In genomic region chr1:9280015-9280860, GRCh38 we compare ENCODE assay signal across 9 cellular contexts. TPM values are rescaled to one million over a fixed set of nuclear protein-coding genes. Genes with fewer than 3 reads are reported as not detected.
DNase-seq lines count a peak whose midpoint lies in the region; ATAC-seq, FAIRE-seq and TF ChIP-seq lines count a peak whose summit lies in the region.
"Had no signal": no experiment of that assay in that cellular context is flagged by ENCODE, and none has a peak within 500 bp of the region (broad histone marks: within the 10 kb centered on the region; RNA-seq: fewer than 3 reads in every experiment).

No MANE protein-coding gene starts in this region.

- no TSS peak for BruUV-seq in endothelial cell of umbilical vein (replicated peaks; lab: Mats Ljungman, UMichigan)

- no peak overlapping the region for H3K9ac ChIP-seq in endothelial cell of umbilical vein (replicated peaks; ENCODE audit: extremely low read depth, insufficient read depth, low read length)

- H3K36me3 ChIP-seq in endothelial cell of umbilical vein (ENCODE audit: control insufficient read depth in 2 of 2, extremely low read depth in 1 of 2, insufficient read depth in 2 of 2, low read length in 2 of 2) (no peaks in the 10 kb centered on the region), osteoblast (ENCODE audit: insufficient read depth, low read length) (no peaks in the 10 kb centered on the region)

- H3K79me2 ChIP-seq in endothelial cell of umbilical vein (ENCODE audit: control insufficient read depth, insufficient read depth, low read length) (no peaks in the 10 kb centered on the region), osteoblast (ENCODE audit: insufficient read depth, low read length) (no peaks in the 10 kb centered on the region)

- CTCF ChIA-PET in A549 (lab: Yijun Ruan, JAX) (interaction anchor here (0.7 to 6.3 kb wide), 6 partner anchors 9 to 211 kb away, joined by 3 to 36 read pairs (median 4); no protein-coding TSS in a partner anchor), endothelial cell of umbilical vein (lab: Charles Lee) (interaction anchor here (0.6 to 4.9 kb wide), 7 partner anchors 9 to 211 kb away, joined by 3 to 27 read pairs (median 7); partner anchors contain the start of gene SPSB1)

- TF ChIP-seq POLR2A in A549 (IDR thresholded peaks at IDR 0.05; ENCODE audit: low read length) (no peak), endothelial cell of umbilical vein (IDR thresholded peaks at IDR 0.05; ENCODE audit: low read depth, low read length) (no peak)

- WGBS in A549 (ENCODE audit: missing lambda C conversion rate), result 34% methylated on average over 16 of the region's 36 CpGs

- no peaks in the 10 kb centered on the region for H3K9me1 ChIP-seq in endothelial cell of umbilical vein (replicated peaks; ENCODE audit: control insufficient read depth, extremely low read depth, insufficient read depth, low read length)

- H3K27ac ChIP-seq in A549 (peak overlapping the region; percentile 57 to 72; a peak in 5 of 6 replicates), endothelial cell of umbilical vein (ENCODE audit: insufficient read depth, low read depth, low read length) (no peak overlapping the region), osteoblast (ENCODE audit: low read depth, low read length) (peak overlapping the region; percentile 70)

- FAIRE-seq in A549 (lab: Jason Lieb, UNC) (no peak), endothelial cell of umbilical vein (lab: Jason Lieb, UNC) (peak; percentile 83)
- FAIRE-seq: colon had no signal

- no peak for TF ChIP-seq RAD21 in A549 (conservative IDR thresholded peaks at IDR 0.05 in 1 of 2, IDR thresholded peaks at IDR 0.05 in 1 of 2)

- H3K27me3 ChIP-seq in endothelial cell of umbilical vein (ENCODE audit: control insufficient read depth in 2 of 2, insufficient read depth in 2 of 2, low read length in 2 of 2) (no peaks in the 10 kb centered on the region), osteoblast (ENCODE audit: insufficient read depth, low read length) (no peaks in the 10 kb centered on the region)

- ATAC-seq in A549, result peak; percentile 90 to 94
- no peak for ATAC-seq in GM18861 (IDR thresholded peaks at IDR 0.05; ENCODE audit: unreplicated experiment)

- dilution Hi-C loops in endothelial cell of umbilical vein (cut with MboI; ENCODE audit: extremely low pct_ligation_motif_present, low sequenced_read_pairs), result no loop called here

- H3K9me3 ChIP-seq in A549 (no peaks in the 10 kb centered on the region), endothelial cell of umbilical vein (replicated peaks; ENCODE audit: control insufficient read depth, insufficient read depth, low read length) (no peaks in the 10 kb centered on the region), osteoblast (ENCODE audit: low read depth, low read length) (no peaks in the 10 kb centered on the region)

- H3K4me3 ChIP-seq in A549, result no peak overlapping the region
- no peak overlapping the region for H3K4me3 ChIP-seq in endothelial cell of umbilical vein (replicated peaks in 1 of 3; ENCODE audit: insufficient read depth in 1 of 3, low read depth in 1 of 3, low read length in 3 of 3)
- H3K4me3 ChIP-seq in osteoblast (ENCODE audit: insufficient read depth, low read length), result peak overlapping the region; percentile 13

- H4K20me1 ChIP-seq in endothelial cell of umbilical vein (replicated peaks; ENCODE audit: control insufficient read depth, extremely low read depth, insufficient read depth, low read length) (no peaks in the 10 kb centered on the region), osteoblast (ENCODE audit: insufficient read depth, low read length) (no peaks in the 10 kb centered on the region)

- TF ChIP-seq CTCF in A549 (IDR thresholded peaks at IDR 0.05) (no peak), endothelial cell of umbilical vein (IDR thresholded peaks at IDR 0.05; ENCODE audit: extremely low read depth in 1 of 2, insufficient read depth in 1 of 2, low read depth in 1 of 2, low read length in 2 of 2) (no peak), osteoblast (IDR thresholded peaks at IDR 0.05; ENCODE audit: extremely low read depth, low read depth, low read length) (no peak)

- TF ChIP-seq EP300 in A549 (IDR thresholded peaks at IDR 0.05), result no peak

- DNase-seq in A549 (ENCODE audit: low read depth in 1 of 2, low spot score in 1 of 2) (peak; percentile 75 to 89), HPDE6-E6E7 (ENCODE audit: extremely low spot score) (peak; percentile 97), endothelial cell of umbilical vein (ENCODE audit: low read depth, low spot score) (peak; percentile 70), osteoblast (ENCODE audit: insufficient read length, low spot score, missing footprints) (peak; percentile 100), NCI-H82 treated with DMSO at 0.1 percent for 48 hours (lab: John Stamatoyannopoulos, UW; ENCODE audit: unreplicated experiment) (no peak), NK-92 (lab: John Stamatoyannopoulos, UW; ENCODE audit: unreplicated experiment) (no peak)
- DNase-seq in activated CD4-positive, alpha-beta T cell treated with anti-CD3 and anti-CD28 coated beads for 48 hours, result peak; percentile 87

- peaks cover 28% of the 10 kb centered on the region for H3K4me1 ChIP-seq in A549
- H3K4me1 ChIP-seq in endothelial cell of umbilical vein (ENCODE audit: control insufficient read depth, extremely low read depth, insufficient read depth, low read length), result peaks cover 14% of the 10 kb centered on the region
- H3K4me1 ChIP-seq in osteoblast (ENCODE audit: insufficient read depth, low read length), result peaks cover 48% of the 10 kb centered on the region

- intact Hi-C loops in endothelial cell of umbilical vein (cut with micrococcal nuclease), result no loop called here

- POLR2A ChIA-PET in A549 (lab: Yijun Ruan, JAX), result interaction anchor here (1.4 kb wide), 1 partner anchor 12 kb away, joined by 4 read pairs; the partner anchor contains the start of gene SPSB1
- POLR2A ChIA-PET in endothelial cell of umbilical vein (lab: Charles Lee), result no interaction called here

- H2AFZ ChIP-seq in endothelial cell of umbilical vein (ENCODE audit: low read depth, low read length), result peak overlapping the region; percentile 39
- peak overlapping the region; percentile 79 for H2AFZ ChIP-seq in osteoblast (ENCODE audit: low read length)

- H3K4me2 ChIP-seq in A549 (peak overlapping the region; percentile 81), endothelial cell of umbilical vein (ENCODE audit: insufficient read depth, low read length) (peak overlapping the region; percentile 4), osteoblast (ENCODE audit: insufficient read depth, low read length) (peak overlapping the region; percentile 85)

TF ChIP-seq in A549, 52 proteins besides CTCF, POLR2A, EP300 and RAD21 (continues in another document):
- TF ChIP-seq MAX (IDR thresholded peaks at IDR 0.05) (peak; percentile 54), JUNB (IDR thresholded peaks at IDR 0.05) (peak; percentile 27; the same call in 1 of the 2 replicates)

TF ChIP-seq in endothelial cell of umbilical vein, 7 proteins besides CTCF, POLR2A, EP300 and RAD21:
- no peak for TF ChIP-seq JUN (IDR thresholded peaks at IDR 0.05; ENCODE audit: borderline replicate concordance, insufficient read depth, insufficient read length, low read depth)
- TF ChIP-seq EZH2 (IDR thresholded peaks at IDR 0.05; ENCODE audit: borderline replicate concordance, low read depth, low read length, severe bottlenecking), result no peak
- TF ChIP-seq GATA2 (IDR thresholded peaks at IDR 0.05; ENCODE audit: insufficient read depth, insufficient read length, low read depth, low read length), result no peak

RNA-seq across cellular contexts. Expression of gene SPSB1, which starts 12.5 kb away (rescaled TPM):
- polyA plus RNA-seq in A549 (2011; rRNA removed) (19.4 and 23.7 TPM in 2 replicates), A549 (2017; fragmentation: RNase III; extraction: RNeasy Plus Mini Kit Qiagen cat#74134 plus additional on column Dnase treatment) (16.9 to 25.3 TPM (median 22.3 TPM) in 3 replicates), endothelial cell of umbilical vein (61.2 and 66.7 TPM in 2 replicates)
- 20.5 and 26.4 TPM in 2 replicates for polyA plus RNA-seq in A549 (2012; cell fraction: cytosol; rRNA removed)
- 21.7 and 23.4 TPM in 2 replicates for polyA plus RNA-seq in A549 (2012; cell fraction: nucleus; rRNA removed)
- polyA minus RNA-seq in A549 (2011; rRNA and poly(A)+ RNA removed), result 39.6 and 39.8 TPM in 2 replicates
- total RNA-seq in endothelial cell of umbilical vein (41.9 and 50.9 TPM in 2 replicates), osteoblast (14.7 and 23.2 TPM in 2 replicates)
- polyA plus RNA-seq in endothelial cell of umbilical vein (2011; cell fraction: cytosol; rRNA removed), result 39.4 and 39.6 TPM in 2 replicates
- 30.4 and 32.4 TPM in 2 replicates for polyA plus RNA-seq in endothelial cell of umbilical vein (2011; cell fraction: nucleus; rRNA removed)
- 25.2 and 26.0 TPM in 2 replicates for polyA plus RNA-seq in endothelial cell of umbilical vein (2012)
- polyA minus RNA-seq in endothelial cell of umbilical vein, result 68.1 and 84.0 TPM in 2 replicates
- polyA minus RNA-seq in endothelial cell of umbilical vein (2011; cell fraction: cytosol; rRNA and poly(A)+ RNA removed), result 6.3 TPM
- polyA minus RNA-seq in endothelial cell of umbilical vein (2011; cell fraction: nucleus; rRNA and poly(A)+ RNA removed), result 27.8 and 30.8 TPM in 2 replicates

RNA-seq across cellular contexts. Expression of gene H6PD, which starts 45.7 kb away (rescaled TPM):
- polyA plus RNA-seq in A549 (2011; rRNA removed), result 7.9 and 9.8 TPM in 2 replicates
- 3.7 and 6.0 TPM in 2 replicates for polyA plus RNA-seq in A549 (2012; cell fraction: cytosol; rRNA removed)
- 12.0 and 12.4 TPM in 2 replicates for polyA plus RNA-seq in A549 (2012; cell fraction: nucleus; rRNA removed)
- polyA plus RNA-seq in A549 (2017; fragmentation: RNase III; extraction: RNeasy Plus Mini Kit Qiagen cat#74134 plus additional on column Dnase treatment), result 4.6 to 6.4 TPM (median 6.0 TPM) in 3 replicates
- polyA minus RNA-seq in A549 (2011; rRNA and poly(A)+ RNA removed), result 8.7 and 10.4 TPM in 2 replicates
- 29.0 and 40.1 TPM in 2 replicates for total RNA-seq in endothelial cell of umbilical vein
- 24.5 and 26.9 TPM in 2 replicates for polyA plus RNA-seq in endothelial cell of umbilical vein
- 22.5 and 26.8 TPM in 2 replicates for polyA plus RNA-seq in endothelial cell of umbilical vein (2011; cell fraction: cytosol; rRNA removed)
- polyA plus RNA-seq in endothelial cell of umbilical vein (2011; cell fraction: nucleus; rRNA removed), result 19.4 and 21.4 TPM in 2 replicates
- polyA plus RNA-seq in endothelial cell of umbilical vein (2012), result 20.4 and 21.0 TPM in 2 replicates
- polyA minus RNA-seq in endothelial cell of umbilical vein, result 31.0 and 33.4 TPM in 2 replicates
- 3.4 TPM for polyA minus RNA-seq in endothelial cell of umbilical vein (2011; cell fraction: cytosol; rRNA and poly(A)+ RNA removed)
- polyA minus RNA-seq in endothelial cell of umbilical vein (2011; cell fraction: nucleus; rRNA and poly(A)+ RNA removed), result 11.2 and 11.9 TPM in 2 replicates
- 45.1 and 51.4 TPM in 2 replicates for total RNA-seq in osteoblast

Comparison
In these comparisons a context has a peak if more than half of its experiments do, and no peak if none do; other contexts are left out.
1. DNase-seq: peak in A549 (2 of 2), HPDE6-E6E7 (single experiment), activated CD4-positive, alpha-beta T cell treated with anti-CD3 and anti-CD28 coated beads for 48 hours (single experiment), endothelial cell of umbilical vein (single experiment) and osteoblast (single experiment); none in NCI-H82 treated with DMSO at 0.1 percent for 48 hours (single experiment) and NK-92 (single experiment).
2. H3K4me2 ChIP-seq: peak in every context shown above with its lines; median percentile 85 in osteoblast; 81 in A549; 4 in endothelial cell of umbilical vein.